9 cellular contexts compared by ENCODE assay signal in the genomic region with DNA sequence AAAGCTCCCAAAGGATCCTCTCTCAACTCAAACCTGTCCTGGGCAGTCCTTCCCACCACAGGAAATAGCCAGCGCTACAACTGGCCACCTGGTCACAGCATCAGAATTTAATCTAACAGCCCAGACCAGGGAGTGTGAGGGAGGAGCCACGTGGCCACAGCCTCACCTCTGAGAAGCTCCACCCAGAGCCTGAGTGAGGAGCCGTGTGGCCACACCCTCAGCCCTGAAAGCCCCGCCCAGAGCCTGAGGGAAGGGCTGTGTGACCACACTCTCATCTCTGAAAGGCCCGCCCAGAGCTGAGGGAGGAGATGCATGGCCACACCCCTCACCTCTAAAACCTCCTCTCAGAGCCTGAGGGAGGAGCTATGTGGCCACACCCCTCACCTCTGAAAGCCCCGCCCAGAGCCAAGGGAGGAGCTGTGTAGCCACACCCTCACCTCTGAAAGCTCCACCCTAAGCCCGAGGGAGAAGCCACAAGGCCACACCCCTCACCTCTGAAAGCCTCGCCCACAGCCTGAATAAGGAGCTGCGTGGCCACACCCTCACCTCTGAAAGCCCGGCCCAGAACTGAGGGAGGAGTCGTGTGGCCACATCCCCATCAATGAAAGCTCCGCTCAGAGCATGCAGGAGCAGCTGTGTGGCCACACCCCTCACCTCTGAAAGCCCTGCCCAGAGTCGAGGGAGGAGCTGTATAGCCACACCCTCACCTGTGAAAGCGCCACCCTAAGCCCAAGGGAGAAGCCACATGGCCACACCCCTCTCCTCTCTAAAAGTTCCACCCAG. TPM values are rescaled to one million over a fixed set of nuclear protein-coding genes. Genes with fewer than 3 reads are reported as not detected.
DNase-seq lines count a peak whose midpoint lies in the region; ATAC-seq, FAIRE-seq and TF ChIP-seq lines count a peak whose summit lies in the region.
"Had no signal": no experiment of that assay in that cellular context is flagged by ENCODE, and none has a peak within 500 bp of the region (broad histone marks: within the 10 kb centered on the region; RNA-seq: fewer than 3 reads in every experiment).

No MANE protein-coding gene starts in this region.

- ATAC-seq in GM18502 (IDR thresholded peaks at IDR 0.05; ENCODE audit: poor library complexity, unreplicated experiment) (peak; percentile 85), GM12878 (peak; percentile 93), right lobe of liver (peak; percentile 73 to 91 (median 84))

- peaks cover 18% of the 10 kb centered on the region for H3K27me3 Mint-ChIP-seq in HFFc6 (ENCODE audit: insufficient read depth)

- H2AFZ ChIP-seq in GM12878 (ENCODE audit: control insufficient read depth, low read depth, low read length), result no peak overlapping the region

- DNase-seq in HFFc6 (peak; percentile 25), NAMALWA (ENCODE audit: low spot score) (peak; percentile 99), T-helper 2 cell (peak in 4 of 5 experiments; percentile 17 to 71 (median 40)), GM12878 (ENCODE audit: low read depth, low spot score) (peak; percentile 42), right lobe of liver (peak in 2 of 3 donors; percentile 64 to 65), stomach (peak; percentile 91), superior temporal gyrus (ENCODE audit: extremely low spot score) (no peak)

- CTCF ChIA-PET in GM12878 (lab: Yijun Ruan, JAX), result interaction anchor here (0.6 to 0.7 kb wide), 2 partner anchors 75 to 938 kb away, joined by 3 to 5 read pairs; no protein-coding TSS in a partner anchor

- no peaks in the 10 kb centered on the region for H3K79me2 ChIP-seq in GM12878 (ENCODE audit: control insufficient read depth, insufficient read depth, low read length)

- no peaks in the 10 kb centered on the region for H4K20me1 ChIP-seq in GM12878 (ENCODE audit: control insufficient read depth, insufficient read depth)

- no peak for TF ChIP-seq POLR2A in GM12878 (IDR thresholded peaks at IDR 0.05; ENCODE audit: low read depth, low read length)
- TF ChIP-seq POLR2A in right lobe of liver (IDR thresholded peaks at IDR 0.05), result no peak
- TF ChIP-seq POLR2A in stomach (IDR thresholded peaks at IDR 0.05), result no peak

- H3K27ac Mint-ChIP-seq in HFFc6, result no peak overlapping the region

- POLR2A ChIA-PET in GM12878 (lab: Charles Lee), result no interaction called here

- no peaks in the 10 kb centered on the region for H3K4me1 ChIP-seq in GM12878 (ENCODE audit: control insufficient read depth, insufficient read depth, low read length)
- no peaks in the 10 kb centered on the region for H3K4me1 ChIP-seq in right lobe of liver
- peaks cover 0 to 8% (median 0%) of the 10 kb centered on the region in 4 donors for H3K4me1 ChIP-seq in stomach

- FAIRE-seq in GM12878 (lab: Jason Lieb, UNC), result no peak
- FAIRE-seq: astrocyte had no signal

- no TSS peak for BruUV-seq in GM12878 (replicated peaks; lab: Mats Ljungman, UMichigan)

- no peak overlapping the region for H3K27ac ChIP-seq in GM12878 (ENCODE audit: control insufficient read depth, insufficient read depth)
- no peak overlapping the region for H3K27ac ChIP-seq in right lobe of liver
- H3K27ac ChIP-seq in stomach, result no peak overlapping the region

- H3K4me3 ChIP-seq in GM12878 (no peak overlapping the region), right lobe of liver (no peak overlapping the region), stomach (no peak overlapping the region)

- no peaks in the 10 kb centered on the region for H3K36me3 ChIP-seq in GM12878 (ENCODE audit: control insufficient read depth in 2 of 2, insufficient read depth in 2 of 2, low read length in 1 of 2)
- no peaks in the 10 kb centered on the region for H3K36me3 ChIP-seq in right lobe of liver
- no peaks in the 10 kb centered on the region for H3K36me3 ChIP-seq in stomach

- H3K4me3 Mint-ChIP-seq in HFFc6, result no peak overlapping the region

- intact Hi-C loops in GM12878 (cut with micrococcal nuclease; ENCODE audit: unreplicated experiment), result no loop called here
- intact Hi-C loops in right lobe of liver (cut with DNase I), result no loop called here
- intact Hi-C loops in stomach (cut with DNase I; ENCODE audit: low total_unique reads), result no loop called here

- H3K9ac ChIP-seq in GM12878 (ENCODE audit: control insufficient read depth, insufficient read depth, low read length), result no peak overlapping the region

- SMC1A ChIA-PET in GM12878 (lab: Charles Lee; ENCODE audit: uncharacterized antibody, unreplicated experiment), result no interaction called here

- RAD21 ChIA-PET in GM12878 (lab: Charles Lee; ENCODE audit: unreplicated experiment), result no interaction called here

- H3K4me2 ChIP-seq in GM12878 (ENCODE audit: control insufficient read depth, insufficient read depth), result no peak overlapping the region

- 8% methylated on average over 14 of the region's 14 CpGs for WGBS in GM12878 (ENCODE audit: insufficient coverage, insufficient replicate concordance, low lambda C conversion rate, missing lambda C conversion rate)
- WGBS in right lobe of liver (ENCODE audit: insufficient coverage, low coverage, low lambda C conversion rate, missing lambda C conversion rate), result 0% methylated on average over 2 of the region's 14 CpGs
- WGBS in stomach, 5 donors, result 5 to 10% (median 8%) methylated on average over 10 to 14 of the region's 14 CpGs

- TF ChIP-seq CTCF in HFFc6 (IDR thresholded peaks at IDR 0.05) (no peak), GM12878 (IDR thresholded peaks at IDR 0.05 in 2 of 3, conservative IDR thresholded peaks at IDR 0.05 in 1 of 3; ENCODE audit: control insufficient read depth in 2 of 3, extremely low read depth in 1 of 3, insufficient read depth in 1 of 3, low read depth in 3 of 3, low read length in 3 of 3) (no peak), right lobe of liver (IDR thresholded peaks at IDR 0.05) (no peak), stomach (IDR thresholded peaks at IDR 0.05) (no peak)

- peaks cover 7% of the 10 kb centered on the region for H3K9me3 Mint-ChIP-seq in HFFc6

- in situ Hi-C loops in GM12878 (cut with MboI), result no loop called here

- H3K4me1 Mint-ChIP-seq in HFFc6 (ENCODE audit: low read depth), result no peaks in the 10 kb centered on the region

- H3K9me3 ChIP-seq in GM12878 (replicated peaks; ENCODE audit: control insufficient read depth, insufficient read depth, low read length) (no peaks in the 10 kb centered on the region; the same call in 2 of the 3 replicates), right lobe of liver (no peaks in the 10 kb centered on the region), stomach (peaks cover 0 to 7% (median 3%) of the 10 kb centered on the region in 4 donors)

- no peak for TF ChIP-seq EP300 in GM12878 (IDR thresholded peaks at IDR 0.05; ENCODE audit: borderline replicate concordance in 1 of 2, control insufficient read depth in 1 of 2, low read depth in 2 of 2, low read length in 2 of 2)
- no peak for TF ChIP-seq EP300 in stomach (IDR thresholded peaks at IDR 0.05)

- TF ChIP-seq RAD21 in GM12878 (IDR thresholded peaks at IDR 0.05; ENCODE audit: insufficient read depth, low read depth, low read length), result no peak

- H3K27me3 ChIP-seq in GM12878 (replicated peaks in 1 of 2; ENCODE audit: control insufficient read depth in 2 of 2, insufficient read depth in 2 of 2, low read length in 1 of 2) (no peaks in the 10 kb centered on the region), right lobe of liver (no peaks in the 10 kb centered on the region), stomach (peaks cover 0 to 29% (median 0%) of the 10 kb centered on the region in 3 donors)

- H3K36me3 Mint-ChIP-seq in HFFc6 (ENCODE audit: low read depth), result no peaks in the 10 kb centered on the region

RNA-seq across cellular contexts. Expression of a gene that starts 28.6 kb away (rescaled TPM):
- total RNA-seq in HFFc6 (2021; fragmentation: NEBNext Ultra II Directional; extraction: Animal tissue kit (Norgen Biotek cat#: 25700)), result not detected
- not detected in 2 replicates for total RNA-seq in GM12878 (2013; cell fraction: nucleolus; rRNA removed)
- not detected in 2 replicates for total RNA-seq in GM12878 (2014; rRNA removed)
- not detected in 2 replicates for total RNA-seq in GM12878 (2014; rRNA removed; fragmentation: Illumina TruSeq; extraction: Trizol)
- not detected in 2 replicates for total RNA-seq in GM12878 (2021)
- polyA plus RNA-seq in GM12878 (2011; ENCODE audit: low read depth), result not detected
- not detected in 2 replicates for polyA plus RNA-seq in GM12878 (2011; rRNA removed)
- not detected in 2 replicates for polyA plus RNA-seq in GM12878 (2011; cell fraction: cytosol; rRNA removed)
- polyA plus RNA-seq in GM12878 (2011; cell fraction: nucleus; rRNA removed), result not detected in 2 replicates
- polyA plus RNA-seq in GM12878 (2012), result not detected in 2 replicates
- polyA plus RNA-seq in GM12878 (2014; fragmentation: Illumina TruSeq; extraction: Trizol), result not detected in 2 replicates
- polyA plus RNA-seq in GM12878 (2014; fragmentation: Nextera tagmentation; extraction: Ambion mirVana), result not detected
- polyA plus RNA-seq in GM12878 (2014; rRNA removed), result not detected in 2 replicates
- not detected for polyA plus RNA-seq in GM12878 (2016; fragmentation: Nextera tagmentation; extraction: Ambion mirVana)
- not detected in 2 replicates for polyA minus RNA-seq in GM12878 (2011; rRNA and poly(A)+ RNA removed)
- not detected in 2 replicates for polyA minus RNA-seq in GM12878 (2011; cell fraction: cytosol; rRNA and poly(A)+ RNA removed)
- polyA minus RNA-seq in GM12878 (2011; cell fraction: nucleus; rRNA and poly(A)+ RNA removed), result not detected in 2 replicates
- not detected for total RNA-seq in right lobe of liver
- not detected for total RNA-seq in stomach
- polyA plus RNA-seq in stomach, result under 1 TPM in 1 of 3 donors, not detected in 2; 0.08 TPM
- total RNA-seq: astrocyte had no signal

RNA-seq across cellular contexts. Expression of a gene that starts 45.9 kb away (rescaled TPM):
- total RNA-seq in HFFc6 (2021; fragmentation: NEBNext Ultra II Directional; extraction: Animal tissue kit (Norgen Biotek cat#: 25700)), result under 1 TPM in 1 of 6 experiments, not detected in 5; 0.40 TPM
- not detected in 2 replicates for total RNA-seq in GM12878 (2013; cell fraction: nucleolus; rRNA removed)
- total RNA-seq in GM12878 (2014; rRNA removed) (not detected in 2 replicates), GM12878 (2014; rRNA removed; fragmentation: Illumina TruSeq; extraction: Trizol) (not detected in 2 replicates), GM12878 (2021) (not detected in 2 replicates), right lobe of liver (10 to 100 TPM in 3 of 6 experiments, 1 to 10 TPM in 2, under 1 TPM in 1; 0.56 to 26.8 (median 7.1) TPM), stomach (10 to 100 TPM in 1 of 5 donors, 1 to 10 TPM in 1, not detected in 3; 1.7 to 11.2 TPM)
- not detected for polyA plus RNA-seq in GM12878 (2011; ENCODE audit: low read depth)
- polyA plus RNA-seq in GM12878 (2011; rRNA removed) (not detected in 2 replicates), GM12878 (2014; fragmentation: Illumina TruSeq; extraction: Trizol) (not detected in 2 replicates), GM12878 (2014; fragmentation: Nextera tagmentation; extraction: Ambion mirVana) (not detected), GM12878 (2014; rRNA removed) (not detected in 2 replicates), GM12878 (2016; fragmentation: Nextera tagmentation; extraction: Ambion mirVana) (not detected), stomach (1 to 10 TPM in 1 of 3 donors, under 1 TPM in 2; 0.46 to 1.7 (median 0.65) TPM)
- not detected in 2 replicates for polyA plus RNA-seq in GM12878 (2011; cell fraction: cytosol; rRNA removed)
- polyA plus RNA-seq in GM12878 (2011; cell fraction: nucleus; rRNA removed), result not detected in 2 replicates
- not detected in 2 replicates for polyA plus RNA-seq in GM12878 (2012)
- polyA minus RNA-seq in GM12878 (2011; rRNA and poly(A)+ RNA removed), result not detected in 2 replicates
- not detected in 2 replicates for polyA minus RNA-seq in GM12878 (2011; cell fraction: cytosol; rRNA and poly(A)+ RNA removed)
- polyA minus RNA-seq in GM12878 (2011; cell fraction: nucleus; rRNA and poly(A)+ RNA removed), result not detected in 2 replicates
